ENCODE assay signal across 12 cellular contexts in genomic region chr16:29738514-29738913, GRCh38. TPM values are rescaled to one million over a fixed set of nuclear protein-coding genes. Genes with fewer than 3 reads are reported as not detected.
DNase-seq lines count a peak whose midpoint lies in the region; ATAC-seq and TF ChIP-seq lines count a peak whose summit lies in the region.
"Had no signal": no experiment of that assay in that cellular context is flagged by ENCODE, and none has a peak within 500 bp of the region (broad histone marks: within the 10 kb centered on the region; RNA-seq: fewer than 3 reads in every experiment).

No MANE protein-coding gene starts in this region.

- H3K27me3 ChIP-seq in Peyer's patch, result no peaks in the 10 kb centered on the region

- peak overlapping the region; percentile 8 for H3K4me3 Mint-ChIP-seq in activated naive CD8-positive, alpha-beta T cell treated with anti-CD3 and anti-CD28 coated beads, Interleukin-2, amount 50 U/mL, for 24 hours
- H3K4me3 Mint-ChIP-seq: mesothelial cell of epicardium had no signal

- DNase-seq in NOMO-1 treated with DMSO at 0.1 percent for 48 hours (lab: John Stamatoyannopoulos, UW; ENCODE audit: unreplicated experiment) (peak; percentile 22), NOMO-1 treated with dmso at 0.1 percent for 144 hours (lab: John Stamatoyannopoulos, UW; ENCODE audit: unreplicated experiment) (no peak), Peyer's patch (peak in 1 of 3 donors; percentile 61), NCI-H1092 (lab: John Stamatoyannopoulos, UW) (no peak), inferior parietal cortex (ENCODE audit: extremely low spot score) (no peak)
- DNase-seq in activated naive CD8-positive, alpha-beta T cell treated with anti-CD3 and anti-CD28 coated beads, Interleukin-2, amount 50 U/mL, for 24 hours, result peak; percentile 19
- DNase-seq in stimulated activated naive CD4-positive, alpha-beta T cell (lab: John Stamatoyannopoulos, UW), result peak; percentile 25 to 82 (median 70)
- DNase-seq: KG1, Right ventricle myocardium superior had no signal

- ATAC-seq in activated naive CD8-positive, alpha-beta T cell treated with anti-CD3 and anti-CD28 coated beads, Interleukin-2, amount 50 U/mL, for 24 hours, result peak; percentile 64
- ATAC-seq in HG02642 (IDR thresholded peaks at IDR 0.05; ENCODE audit: poor library complexity, unreplicated experiment), result no peak

- H3K9me3 Mint-ChIP-seq in activated naive CD8-positive, alpha-beta T cell treated with anti-CD3 and anti-CD28 coated beads, Interleukin-2, amount 50 U/mL, for 24 hours, result no peaks in the 10 kb centered on the region

- TF ChIP-seq CTCF in Peyer's patch (IDR thresholded peaks at IDR 0.05), result no peak

- peaks cover 12% of the 10 kb centered on the region for H3K36me3 Mint-ChIP-seq in activated naive CD8-positive, alpha-beta T cell treated with anti-CD3 and anti-CD28 coated beads, Interleukin-2, amount 50 U/mL, for 24 hours (ENCODE audit: low read depth)
- H3K36me3 Mint-ChIP-seq: mesothelial cell of epicardium had no signal

- peak overlapping the region in 3 of 4 donors; percentile 11 to 65 (median 31) for H3K27ac ChIP-seq in Peyer's patch

- peaks cover 0 to 42% (median 19%) of the 10 kb centered on the region in 4 donors for H3K4me1 ChIP-seq in Peyer's patch

- H3K36me3 ChIP-seq in Peyer's patch, result no peaks in the 10 kb centered on the region

- no peaks in the 10 kb centered on the region for H3K9me3 ChIP-seq in Peyer's patch

- no peak for TF ChIP-seq POLR2A in Peyer's patch (IDR thresholded peaks at IDR 0.05)

- H3K27me3 Mint-ChIP-seq in activated naive CD8-positive, alpha-beta T cell treated with anti-CD3 and anti-CD28 coated beads, Interleukin-2, amount 50 U/mL, for 24 hours, result no peaks in the 10 kb centered on the region

- peak overlapping the region; percentile 33 for H3K27ac Mint-ChIP-seq in activated naive CD8-positive, alpha-beta T cell treated with anti-CD3 and anti-CD28 coated beads, Interleukin-2, amount 50 U/mL, for 24 hours
- H3K27ac Mint-ChIP-seq: mesothelial cell of epicardium had no signal

- peaks cover 75% of the 10 kb centered on the region for H3K4me1 Mint-ChIP-seq in activated naive CD8-positive, alpha-beta T cell treated with anti-CD3 and anti-CD28 coated beads, Interleukin-2, amount 50 U/mL, for 24 hours

- H3K4me3 ChIP-seq in Peyer's patch, result no peak overlapping the region

RNA-seq across cellular contexts. Expression of gene C16orf54, which starts 7.3 kb away (rescaled TPM):
- total RNA-seq in Peyer's patch, result 1 to 10 TPM; 2.2 to 9.9 (median 3.6) TPM
- total RNA-seq: mesothelial cell of epicardium had no signal

RNA-seq across cellular contexts. Expression of gene ZG16, which starts 39.5 kb away (rescaled TPM):
- 100 to 1,000 TPM in 3 of 4 donors, 1 to 10 TPM in 1; 9.9 to 585 (median 158) TPM for total RNA-seq in Peyer's patch
- total RNA-seq: A172, Right ventricle myocardium superior had no signal

RNA-seq across cellular contexts. Expression of gene KIF22, which starts 52.0 kb away (rescaled TPM):
- total RNA-seq in Peyer's patch, result 100 to 1,000 TPM in 2 of 4 donors, 10 to 100 TPM in 2; 31.9 to 157 (median 72.8) TPM

RNA-seq across cellular contexts. Expression of gene QPRT, which starts 59.5 kb away (rescaled TPM):
- total RNA-seq in Peyer's patch, result 10 to 100 TPM; 40.4 to 96.3 (median 47.4) TPM

Comparison
In these comparisons a context has a peak if more than half of its experiments do, and no peak if none do; other contexts are left out.
1. DNase-seq: peak in NOMO-1 treated with DMSO at 0.1 percent for 48 hours (single experiment), activated naive CD8-positive, alpha-beta T cell treated with anti-CD3 and anti-CD28 coated beads, Interleukin-2, amount 50 U/mL, for 24 hours (single experiment) and stimulated activated naive CD4-positive, alpha-beta T cell (6 of 6); none in NOMO-1 treated with dmso at 0.1 percent for 144 hours (single experiment), NCI-H1092 (single experiment) and inferior parietal cortex (single experiment).